21 cellular contexts compared by ENCODE assay signal in genomic region chr6:72631480-72631879, GRCh38. TPM values are rescaled to one million over a fixed set of nuclear protein-coding genes. Genes with fewer than 3 reads are reported as not detected.
DNase-seq lines count a peak whose midpoint lies in the region; ATAC-seq, FAIRE-seq and TF ChIP-seq lines count a peak whose summit lies in the region.
"Had no signal": no experiment of that assay in that cellular context is flagged by ENCODE, and none has a peak within 500 bp of the region (broad histone marks: within the 10 kb centered on the region; RNA-seq: fewer than 3 reads in every experiment).

No MANE protein-coding gene starts in this region.

- peaks cover 3% of the 10 kb centered on the region for H3K36me3 Mint-ChIP-seq in mesothelial cell of epicardium
- peaks cover 38% of the 10 kb centered on the region for H3K36me3 Mint-ChIP-seq in activated naive CD8-positive, alpha-beta T cell treated with anti-CD3 and anti-CD28 coated beads for 36 hours

- peak; percentile 78 for FAIRE-seq in H54 (lab: Jason Lieb, UNC)
- FAIRE-seq: GM12892 had no signal

- ATAC-seq in GM18517 (IDR thresholded peaks at IDR 0.05; ENCODE audit: unreplicated experiment), result no peak
- ATAC-seq: CD8-positive, alpha-beta T cell; PC-3 had no signal

- DNase-seq in DMS 273 (lab: John Stamatoyannopoulos, UW; ENCODE audit: unreplicated experiment) (peak; percentile 48), H54 (ENCODE audit: insufficient read length, low spot score) (no peak), adipocyte (ENCODE audit: low read depth) (peak; percentile 55), mesothelial cell of epicardium (ENCODE audit: low spot score in 2 of 2, unreplicated experiment in 2 of 2) (no peak), NCI-H526 (lab: John Stamatoyannopoulos, UW) (no peak)
- no peak for DNase-seq in activated naive CD8-positive, alpha-beta T cell treated with anti-CD3 and anti-CD28 coated beads for 36 hours
- DNase-seq: ACHN; CD8-positive, alpha-beta T cell; DMS79 treated with DMSO at 0.1 percent for 48 hours; GF-D8; Karpas-422; MG63; NCI-H1092; NCI-H187; NCI-H774; PC-3; SJCRH30; SW 1271 had no signal

- no peaks in the 10 kb centered on the region for H3K27me3 Mint-ChIP-seq in mesothelial cell of epicardium (ENCODE audit: low read depth)
- no peaks in the 10 kb centered on the region for H3K27me3 Mint-ChIP-seq in activated naive CD8-positive, alpha-beta T cell treated with anti-CD3 and anti-CD28 coated beads for 36 hours

- no peaks in the 10 kb centered on the region for H3K9me3 ChIP-seq in adipocyte (ENCODE audit: control insufficient read depth, low read length)
- H3K9me3 ChIP-seq: MG63, SJCRH30 had no signal

- H3K27ac Mint-ChIP-seq in mesothelial cell of epicardium, result peak overlapping the region; percentile 3
- H3K27ac Mint-ChIP-seq in activated naive CD8-positive, alpha-beta T cell treated with anti-CD3 and anti-CD28 coated beads for 36 hours, result no peak overlapping the region
- H3K27ac Mint-ChIP-seq: CD8-positive, alpha-beta T cell had no signal

- H3K4me3 ChIP-seq in adipocyte (ENCODE audit: low read length), result no peak overlapping the region
- H3K4me3 ChIP-seq: MG63, SJCRH30 had no signal

- no peak overlapping the region for H3K9ac ChIP-seq in adipocyte (ENCODE audit: low read length)

- H3K36me3 ChIP-seq in adipocyte (ENCODE audit: control insufficient read depth, insufficient read depth, low read length, severe bottlenecking), result no peaks in the 10 kb centered on the region
- H3K36me3 ChIP-seq: MG63, SJCRH30 had no signal

- peaks cover 11% of the 10 kb centered on the region for H3K27me3 ChIP-seq in adipocyte (replicated peaks; ENCODE audit: control insufficient read depth, insufficient read depth, low read length)
- H3K27me3 ChIP-seq: MG63, SJCRH30 had no signal

- H3K9me3 Mint-ChIP-seq in mesothelial cell of epicardium, result peaks cover 9% of the 10 kb centered on the region
- peaks cover 7% of the 10 kb centered on the region for H3K9me3 Mint-ChIP-seq in activated naive CD8-positive, alpha-beta T cell treated with anti-CD3 and anti-CD28 coated beads for 36 hours
- H3K9me3 Mint-ChIP-seq: CD8-positive, alpha-beta T cell had no signal

- no peak for TF ChIP-seq CTCF in mesothelial cell of epicardium (IDR thresholded peaks at IDR 0.05; ENCODE audit: unreplicated experiment)

- no peak overlapping the region for H3K4me3 Mint-ChIP-seq in mesothelial cell of epicardium
- no peak overlapping the region for H3K4me3 Mint-ChIP-seq in activated naive CD8-positive, alpha-beta T cell treated with anti-CD3 and anti-CD28 coated beads for 36 hours
- H3K4me3 Mint-ChIP-seq: CD8-positive, alpha-beta T cell had no signal

- no peaks in the 10 kb centered on the region for H3K4me1 ChIP-seq in adipocyte (ENCODE audit: control insufficient read depth, insufficient read depth, low read length)
- H3K4me1 ChIP-seq: SJCRH30 had no signal

- TF ChIP-seq POLR2A in H54 (IDR thresholded peaks at IDR 0.05; ENCODE audit: low read depth, low read length), result no peak

- peaks cover 9% of the 10 kb centered on the region for H3K4me1 Mint-ChIP-seq in mesothelial cell of epicardium
- H3K4me1 Mint-ChIP-seq in activated naive CD8-positive, alpha-beta T cell treated with anti-CD3 and anti-CD28 coated beads for 36 hours, result peaks cover 29% of the 10 kb centered on the region

RNA-seq across cellular contexts. Expression of gene KCNQ5, which starts 9.6 kb away (rescaled TPM):
- 4.8 to 5.4 TPM (median 5.2 TPM) in 3 replicates for total RNA-seq in mesothelial cell of epicardium
- total RNA-seq in activated naive CD8-positive, alpha-beta T cell treated with anti-CD3 and anti-CD28 coated beads for 36 hours, result 10 to 100 TPM; 15.8 TPM
- total RNA-seq: HT-29, PC-3, SJCRH30 had no signal

Comparison
In these comparisons a context has a peak if more than half of its experiments do, and no peak if none do; other contexts are left out.
1. DNase-seq: peak in DMS 273 (single experiment) and adipocyte (single experiment); none in H54 (single experiment), mesothelial cell of epicardium (0 of 2), NCI-H526 (0 of 2) and activated naive CD8-positive, alpha-beta T cell treated with anti-CD3 and anti-CD28 coated beads for 36 hours (single experiment).